In the genomic region with DNA sequence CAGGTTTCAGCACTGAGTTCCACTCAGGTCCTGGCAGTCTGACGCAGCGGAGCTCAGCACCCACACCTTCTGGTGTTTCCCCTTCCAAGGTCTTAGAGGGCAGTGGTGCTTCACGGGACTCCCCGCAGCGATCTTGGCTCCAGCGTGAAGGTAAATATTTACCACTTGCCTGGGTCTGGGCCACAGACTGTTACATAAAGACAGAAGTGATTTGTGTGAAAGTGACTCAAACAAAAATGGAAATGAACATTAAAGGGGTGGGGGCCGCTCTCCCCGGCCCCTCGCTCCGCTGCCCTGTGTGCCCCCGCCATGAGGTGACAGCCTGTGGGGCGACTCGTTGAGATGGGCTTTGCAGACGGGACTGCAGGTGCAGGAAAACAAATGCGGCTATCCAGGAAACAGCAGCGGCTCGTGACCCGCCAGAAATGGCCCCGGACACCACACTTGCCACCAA, we compare ENCODE assay signal across 14 cellular contexts. TPM values are rescaled to one million over a fixed set of nuclear protein-coding genes. Genes with fewer than 3 reads are reported as not detected.
DNase-seq lines count a peak whose midpoint lies in the region; ATAC-seq and TF ChIP-seq lines count a peak whose summit lies in the region.
"Had no signal": no experiment of that assay in that cellular context is flagged by ENCODE, and none has a peak within 500 bp of the region (broad histone marks: within the 10 kb centered on the region; RNA-seq: fewer than 3 reads in every experiment).

No MANE protein-coding gene starts in this region.

- ATAC-seq in GM19035 (IDR thresholded peaks at IDR 0.05; ENCODE audit: unreplicated experiment): no peak

- H3K4me2 ChIP-seq in osteoblast (ENCODE audit: insufficient read depth, low read length): no peak overlapping the region
- H3K4me2 ChIP-seq: smooth muscle cell had no signal

- H3K4me3 Mint-ChIP-seq in nephron progenitor cell: no peak overlapping the region
- H3K4me3 Mint-ChIP-seq: CD14-positive monocyte; stimulated activated naive B cell treated with anti-CD40 and anti-IgM and Interleukin-4, amounts not matched to agents 10 μg/mL and 1 μg/mL and 100 μg/mL, for 72 hours had no signal

- TF ChIP-seq CTCF in VCaP (conservative IDR thresholded peaks at IDR 0.05) (0 out of 2 replicates have a peak, but pooled peaks have one; percentile 9), osteoblast (IDR thresholded peaks at IDR 0.05; ENCODE audit: extremely low read depth, low read depth, low read length) (no peak), nephron progenitor cell (IDR thresholded peaks at IDR 0.05) (no peak)

- no peak overlapping the region for H3K27ac Mint-ChIP-seq in nephron progenitor cell
- H3K27ac Mint-ChIP-seq: CD14-positive monocyte had no signal

- no peaks in the 10 kb centered on the region for H3K9me3 ChIP-seq in osteoblast (ENCODE audit: low read depth, low read length)
- H3K9me3 ChIP-seq: ascending aorta had no signal

- H3K27me3 Mint-ChIP-seq in nephron progenitor cell (ENCODE audit: low read depth, poor library complexity): peaks cover 8% of the 10 kb centered on the region
- H3K27me3 Mint-ChIP-seq: stimulated activated naive B cell treated with anti-CD40 and anti-IgM and Interleukin-4, amounts not matched to agents 10 μg/mL and 1 μg/mL and 100 μg/mL, for 72 hours had no signal

- DNase-seq in DMS79 (lab: John Stamatoyannopoulos, UW) (peak; percentile 93), NCI-H1092 treated with DMSO at 0.1 percent for 48 hours (lab: John Stamatoyannopoulos, UW) (peak; percentile 96), osteoblast (ENCODE audit: insufficient read length, low spot score, missing footprints) (peak; percentile 66), SHP77 treated with DMSO at 0.1 percent for 48 hours (lab: John Stamatoyannopoulos, UW) (no peak), nephron progenitor cell (no peak)
- DNase-seq: erythroblast; NCI-H524; stimulated activated naive B cell treated with anti-CD40 and anti-IgM and Interleukin-4, amounts not matched to agents 10 μg/mL and 1 μg/mL and 100 μg/mL, for 72 hours had no signal

- H3K79me2 ChIP-seq in osteoblast (ENCODE audit: insufficient read depth, low read length): no peaks in the 10 kb centered on the region
- H3K79me2 ChIP-seq: parathyroid adenoma had no signal

- H3K36me3 ChIP-seq in osteoblast (ENCODE audit: insufficient read depth, low read length): peaks cover 6% of the 10 kb centered on the region

- H3K36me3 Mint-ChIP-seq in nephron progenitor cell (ENCODE audit: low read depth): peaks cover 45% of the 10 kb centered on the region

- no peak overlapping the region for H2AFZ ChIP-seq in osteoblast (ENCODE audit: low read length)
- H2AFZ ChIP-seq: parathyroid adenoma had no signal

- peaks cover 2% of the 10 kb centered on the region for H4K20me1 ChIP-seq in osteoblast (ENCODE audit: insufficient read depth, low read length)

- H3K9me3 Mint-ChIP-seq in nephron progenitor cell: peaks cover 6% of the 10 kb centered on the region
- H3K9me3 Mint-ChIP-seq: stimulated activated naive B cell treated with anti-CD40 and anti-IgM and Interleukin-4, amounts not matched to agents 10 μg/mL and 1 μg/mL and 100 μg/mL, for 72 hours had no signal

- peaks cover 5% of the 10 kb centered on the region for H3K4me1 ChIP-seq in osteoblast (ENCODE audit: insufficient read depth, low read length)
- H3K4me1 ChIP-seq: ascending aorta, parathyroid adenoma had no signal

- H3K4me3 ChIP-seq in osteoblast (ENCODE audit: insufficient read depth, low read length): no peak overlapping the region
- H3K4me3 ChIP-seq: ascending aorta, smooth muscle cell had no signal

- H3K27ac ChIP-seq in VCaP: peak overlapping the region; percentile 34; the same call in 1 of the 2 replicates
- H3K27ac ChIP-seq in osteoblast (ENCODE audit: low read depth, low read length): no peak overlapping the region
- H3K27ac ChIP-seq: ascending aorta, parathyroid adenoma had no signal

- H3K4me1 Mint-ChIP-seq in nephron progenitor cell: peaks cover 42% of the 10 kb centered on the region
- H3K4me1 Mint-ChIP-seq: CD14-positive monocyte; stimulated activated naive B cell treated with anti-CD40 and anti-IgM and Interleukin-4, amounts not matched to agents 10 μg/mL and 1 μg/mL and 100 μg/mL, for 72 hours had no signal

- H3K27me3 ChIP-seq in osteoblast (ENCODE audit: insufficient read depth, low read length): no peaks in the 10 kb centered on the region
- H3K27me3 ChIP-seq: ascending aorta had no signal

RNA-seq across cellular contexts. Expression of gene GGACT, which starts 55.0 kb away (rescaled TPM):
- 7.1 and 7.6 TPM in 2 replicates for total RNA-seq in osteoblast

Comparison
In these comparisons a context has a peak if more than half of its experiments do, and no peak if none do; other contexts are left out.
1. DNase-seq: peak in DMS79 (single experiment), NCI-H1092 treated with DMSO at 0.1 percent for 48 hours (single experiment) and osteoblast (single experiment); none in SHP77 treated with DMSO at 0.1 percent for 48 hours (single experiment) and nephron progenitor cell (single experiment).